Comparison of ENCODE assay signal across 7 cellular contexts in the genomic region with DNA sequence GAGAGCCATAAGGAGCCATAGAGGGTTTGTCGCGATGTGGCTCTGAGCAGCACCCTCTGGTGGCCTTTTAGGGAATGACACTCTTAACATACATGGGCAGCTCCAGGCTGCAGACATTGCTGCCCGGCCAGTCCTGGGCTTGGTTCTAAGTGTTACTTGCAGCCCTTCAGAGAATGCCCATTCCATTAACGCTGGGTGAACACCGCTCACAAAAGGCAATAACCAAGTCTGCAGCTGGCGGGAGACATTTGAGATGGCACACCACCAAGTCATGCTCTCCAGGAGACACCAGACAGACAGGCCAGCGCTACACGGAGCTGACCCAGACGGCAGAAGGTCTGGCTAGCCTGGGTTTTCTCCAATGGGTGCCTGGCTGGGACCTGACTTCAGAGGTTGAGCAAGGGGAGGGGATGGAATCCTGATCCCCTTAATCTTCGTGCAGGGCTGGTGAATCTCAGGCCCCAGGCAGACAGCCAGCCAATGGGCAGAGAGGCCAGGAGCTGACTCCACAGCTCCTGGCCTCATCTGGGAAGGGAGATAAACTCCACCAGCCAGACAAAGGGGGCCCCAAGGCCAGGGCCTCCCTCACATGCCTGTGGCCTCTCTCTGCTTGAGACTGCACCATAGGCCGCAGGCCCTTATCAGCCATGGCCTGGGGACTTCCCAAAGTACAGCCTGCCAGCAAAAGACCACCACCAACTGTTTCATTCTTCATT. TPM values are rescaled to one million over a fixed set of nuclear protein-coding genes. Genes with fewer than 3 reads are reported as not detected.
A peak's percentile ranks its signal among the peaks of the same experiment; 100 is the strongest.
DNase-seq lines count a peak whose midpoint lies in the region; TF ChIP-seq lines count a peak whose summit lies in the region.

No MANE protein-coding gene starts in this region.

- TF ChIP-seq POLR2A in Peyer's patch (IDR thresholded peaks at IDR 0.05), result peak in 1 of 2 donors; percentile 9
- no peak for TF ChIP-seq POLR2A in stomach (IDR thresholded peaks at IDR 0.05)

- H2AFZ ChIP-seq in KMS-11 (ENCODE audit: low read depth) (no peak overlapping the region), neuronal stem cell (ENCODE audit: low read length) (peak overlapping the region; percentile 79)

- H3K4me3 ChIP-seq in KMS-11 (IDR thresholded peaks at IDR 0.05; ENCODE audit: insufficient read depth, low read depth, low read length), result no peak overlapping the region
- H3K4me3 ChIP-seq in Peyer's patch, result no peak overlapping the region
- H3K4me3 ChIP-seq in neuronal stem cell (ENCODE audit: low read length in 2 of 2), result peak overlapping the region in 1 of 2 donors; percentile 22
- H3K4me3 ChIP-seq in stomach, result no peak overlapping the region

- no peaks in the 10 kb centered on the region for H4K20me1 ChIP-seq in KMS-11 (ENCODE audit: insufficient read depth)

- peak overlapping the region; percentile 50 for H3K18ac ChIP-seq in neuronal stem cell (ENCODE audit: low read length)

- H4K8ac ChIP-seq in neuronal stem cell (ENCODE audit: low read depth, low read length), result no peak overlapping the region

- H3K4me2 ChIP-seq in KMS-11 (no peak overlapping the region), neuronal stem cell (ENCODE audit: insufficient read depth, low read length, poor library complexity, severe bottlenecking) (no peak overlapping the region)

- intact Hi-C loops in stomach (cut with DNase I; ENCODE audit: low total_unique reads), result loop anchor here (5.0 kb wide), 1 partner anchor 200 kb away; no protein-coding TSS in a partner anchor

- H3K9me3 ChIP-seq in Peyer's patch (no peaks in the 10 kb centered on the region), neuronal stem cell (replicated peaks in 1 of 2; ENCODE audit: control insufficient read depth in 2 of 2, insufficient read depth in 1 of 2, low read depth in 1 of 2, low read length in 2 of 2) (peaks cover 0 to 4% of the 10 kb centered on the region in 2 donors), stomach (no peaks in the 10 kb centered on the region)

- no peaks in the 10 kb centered on the region for H3K79me2 ChIP-seq in KMS-11 (ENCODE audit: insufficient read depth, low read depth)

- H2BK5ac ChIP-seq in neuronal stem cell (ENCODE audit: low read length), result no peak overlapping the region

- H3K23ac ChIP-seq in neuronal stem cell (ENCODE audit: low read depth, low read length, poor library complexity), result peak overlapping the region; percentile 6

- no peak overlapping the region for H3K14ac ChIP-seq in neuronal stem cell (ENCODE audit: low read length)

- no peak overlapping the region for H2BK12ac ChIP-seq in neuronal stem cell (ENCODE audit: low read length)

- H3K27me3 ChIP-seq in KMS-11 (ENCODE audit: insufficient read depth, low read depth), result peaks cover 24% of the 10 kb centered on the region
- no peaks in the 10 kb centered on the region for H3K27me3 ChIP-seq in Peyer's patch
- peaks cover 0 to 3% (median 0%) of the 10 kb centered on the region in 3 experiments for H3K27me3 ChIP-seq in neuronal stem cell (ENCODE audit: control insufficient read depth in 3 of 3, insufficient read depth in 3 of 3, low read depth in 1 of 3, low read length in 3 of 3)
- no peaks in the 10 kb centered on the region for H3K27me3 ChIP-seq in stomach

- H3K4me1 ChIP-seq in KMS-11 (ENCODE audit: low read depth, poor library complexity, severe bottlenecking), result no peaks in the 10 kb centered on the region
- H3K4me1 ChIP-seq in Peyer's patch, result peaks cover 0 to 18% (median 0%) of the 10 kb centered on the region in 4 donors
- H3K4me1 ChIP-seq in neuronal stem cell (ENCODE audit: control insufficient read depth in 2 of 2, insufficient read depth in 1 of 2, low read depth in 1 of 2, low read length in 2 of 2), result peaks cover 7 to 18% of the 10 kb centered on the region in 2 donors
- H3K4me1 ChIP-seq in stomach, result peaks cover 9 to 33% (median 19%) of the 10 kb centered on the region in 4 donors

- no peaks in the 10 kb centered on the region for H3K79me1 ChIP-seq in neuronal stem cell (ENCODE audit: low read depth, low read length)

- TF ChIP-seq CTCF in GM13976 (IDR thresholded peaks at IDR 0.05; ENCODE audit: borderline replicate concordance, control extremely low read depth, extremely low read depth, insufficient read depth, missing control alignments), result peak; percentile 73
- TF ChIP-seq CTCF in KMS-11 (conservative IDR thresholded peaks at IDR 0.05; ENCODE audit: low read depth, low read length), result peak; percentile 92
- peak; percentile 71 to 95 (median 89) for TF ChIP-seq CTCF in Peyer's patch (IDR thresholded peaks at IDR 0.05)
- TF ChIP-seq CTCF in stomach (IDR thresholded peaks at IDR 0.05), result peak in 5 of 7 experiments; percentile 89 to 95 (median 92)

- H4K91ac ChIP-seq in neuronal stem cell (ENCODE audit: low read depth, low read length, poor library complexity), result no peak overlapping the region

- in situ Hi-C loops in GM13976 (cut with MboI; ENCODE audit: low sequenced_read_pairs, unreplicated experiment), result loop anchor here (25.0 kb wide), 2 partner anchors 315 to 440 kb away; a partner anchor contains a TSS

- no peak overlapping the region for H3K9ac ChIP-seq in KMS-11
- H3K9ac ChIP-seq in neuronal stem cell (ENCODE audit: low read depth, low read length, poor library complexity), result no peak overlapping the region

- H2BK120ac ChIP-seq in neuronal stem cell (ENCODE audit: low read depth, low read length), result no peak overlapping the region

- DNase-seq in GM13976 (ENCODE audit: low spot score), result peak; percentile 85
- DNase-seq in Peyer's patch, result peak; percentile 66 to 88 (median 69)
- peak; percentile 37 for DNase-seq in activated T-helper 1 cell treated with Interleukin-2 at 50 U/mL for 16 hours (ENCODE audit: low read depth)
- peak; percentile 73 for DNase-seq in fibroblast of the conjunctiva (ENCODE audit: low read depth)
- peak; percentile 81 for DNase-seq in neuronal stem cell (ENCODE audit: low spot score)
- DNase-seq in stomach, result peak; percentile 85

- H3K4ac ChIP-seq in neuronal stem cell (ENCODE audit: low read length), result no peak overlapping the region

- H2BK15ac ChIP-seq in neuronal stem cell (ENCODE audit: low read length), result no peak overlapping the region

- no peak overlapping the region for H2AK5ac ChIP-seq in neuronal stem cell (ENCODE audit: low read depth, low read length)

- no CpG with 5 or more reads among the region's 11 CpGs for WGBS in neuronal stem cell (ENCODE audit: extremely low coverage in 2 of 2, insufficient read length in 2 of 2, insufficient replicate concordance in 1 of 2), 2 donors
- WGBS in stomach, 5 donors, result 20 to 34% (median 33%) methylated on average over 7 to 11 of the region's 11 CpGs

- H3K27ac ChIP-seq in KMS-11, result no peak overlapping the region
- H3K27ac ChIP-seq in Peyer's patch, result peak overlapping the region in 3 of 4 donors; percentile 6 to 48 (median 14)
- peak overlapping the region; percentile 41 for H3K27ac ChIP-seq in neuronal stem cell (replicated peaks; ENCODE audit: low read length)
- H3K27ac ChIP-seq in stomach, result peak overlapping the region in 4 of 5 donors; percentile 4 to 76 (median 62)

- TF ChIP-seq EP300 in stomach (IDR thresholded peaks at IDR 0.05), result no peak

- H3K36me3 ChIP-seq in KMS-11 (ENCODE audit: insufficient read depth) (no peaks in the 10 kb centered on the region), Peyer's patch (no peaks in the 10 kb centered on the region), neuronal stem cell (replicated peaks in 1 of 2; ENCODE audit: control insufficient read depth in 2 of 2, insufficient read depth in 2 of 2, low read length in 2 of 2) (no peaks in the 10 kb centered on the region), stomach (no peaks in the 10 kb centered on the region)

RNA-seq across cellular contexts. Expression of a gene that starts 58.8 kb away (rescaled TPM):
- total RNA-seq in Peyer's patch (10 to 100 TPM; 24.8 to 89.1 (median 69.6) TPM), stomach (100 to 1,000 TPM in 2 of 5 donors, 10 to 100 TPM in 3; 54.3 to 358 (median 58.1) TPM)
- 32.5 TPM for polyA plus RNA-seq in neuronal stem cell (2013, experiment 1 of 2)
- 32.9 TPM for polyA plus RNA-seq in neuronal stem cell (2013, experiment 2 of 2)
- polyA plus RNA-seq in stomach, result 10 to 100 TPM; 15.0 to 23.0 (median 15.4) TPM
